Comparison of ENCODE assay signal across 20 cellular contexts in the genomic region with DNA sequence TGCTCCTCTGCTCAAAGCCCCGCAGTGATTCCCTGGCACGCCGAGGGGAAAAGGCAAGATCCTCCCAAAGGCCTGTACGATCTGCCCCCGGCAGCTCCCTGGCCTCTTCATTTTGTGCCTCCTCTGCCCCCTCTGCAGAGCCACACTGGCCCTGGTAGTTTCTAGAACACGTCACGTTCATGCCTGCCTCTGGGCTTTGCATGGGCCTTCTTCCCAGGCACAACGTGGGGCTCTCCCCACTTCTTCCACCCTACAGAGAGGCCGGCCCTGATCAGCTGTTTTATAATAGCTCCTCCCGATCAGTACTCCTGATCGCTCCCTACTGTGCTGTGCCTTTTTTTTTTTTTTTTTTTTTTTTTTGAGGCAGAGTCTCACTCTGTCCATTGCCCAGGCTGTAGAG.
DNase-seq lines count a peak whose midpoint lies in the region; ATAC-seq, FAIRE-seq and TF ChIP-seq lines count a peak whose summit lies in the region.
"Had no signal": no experiment of that assay in that cellular context is flagged by ENCODE, and none has a peak within 500 bp of the region (broad histone marks: within the 10 kb centered on the region; RNA-seq: fewer than 3 reads in every experiment).

No MANE protein-coding gene starts in this region.

- H3K9me3 Mint-ChIP-seq in activated CD4-positive, alpha-beta T cell treated with anti-CD3 and anti-CD28 coated beads, Interleukin-2, amount 10 ng/mL, durations not matched to agents 7 days and 5 days: no peaks in the 10 kb centered on the region
- no peaks in the 10 kb centered on the region for H3K9me3 Mint-ChIP-seq in Calu3 (ENCODE audit: low read depth, unreplicated experiment)
- H3K9me3 Mint-ChIP-seq in central memory CD8-positive, alpha-beta T cell: no peaks in the 10 kb centered on the region
- H3K9me3 Mint-ChIP-seq: stimulated activated naive CD8-positive, alpha-beta T cell treated with anti-CD3 and anti-CD28 coated beads, Interleukin-15, amount 100 ng/mL, for 72 hours had no signal

- no peaks in the 10 kb centered on the region for H3K27me3 Mint-ChIP-seq in activated CD4-positive, alpha-beta T cell treated with anti-CD3 and anti-CD28 coated beads, Interleukin-2, amount 10 ng/mL, durations not matched to agents 7 days and 5 days
- no peaks in the 10 kb centered on the region for H3K27me3 Mint-ChIP-seq in Calu3 (ENCODE audit: unreplicated experiment)
- no peaks in the 10 kb centered on the region for H3K27me3 Mint-ChIP-seq in central memory CD8-positive, alpha-beta T cell
- H3K27me3 Mint-ChIP-seq: stimulated activated naive CD8-positive, alpha-beta T cell treated with anti-CD3 and anti-CD28 coated beads, Interleukin-15, amount 100 ng/mL, for 72 hours had no signal

- no peaks in the 10 kb centered on the region for H3K36me3 ChIP-seq in ascending aorta
- H3K36me3 ChIP-seq: BLaER1, heart right ventricle, upper lobe of right lung had no signal

- H3K4me3 ChIP-seq in ascending aorta: no peak overlapping the region
- H3K4me3 ChIP-seq: A549, BLaER1, coronary artery, GM12878, heart right ventricle, upper lobe of right lung had no signal

- no peak for DNase-seq in activated CD4-positive, alpha-beta T cell treated with anti-CD3 and anti-CD28 coated beads, Interleukin-2, amount 10 ng/mL, durations not matched to agents 7 days and 5 days
- DNase-seq in activated CD4-positive, alpha-beta T cell treated with anti-CD3 and anti-CD28 coated beads for 4 hours: no peak
- DNase-seq in Calu3: no peak
- DNase-seq in central memory CD8-positive, alpha-beta T cell (ENCODE audit: low spot score in 2 of 2): no peak
- peak; percentile 16 for DNase-seq in posterior vena cava (ENCODE audit: low spot score)
- no peak for DNase-seq in ascending aorta (ENCODE audit: low spot score in 2 of 2)
- no peak for DNase-seq in stimulated activated naive CD4-positive, alpha-beta T cell (lab: John Stamatoyannopoulos, UW)
- no peak for DNase-seq in urothelium cell line (ENCODE audit: low spot score)
- DNase-seq: H7; heart right ventricle; NCI-H524; stimulated activated CD4-positive, alpha-beta T cell treated with anti-CD3 and anti-CD28 coated beads, Interleukin-1b, Interleukin-23, amount 100 ng/mL, for 48 hours; stimulated activated naive CD8-positive, alpha-beta T cell treated with anti-CD3 and anti-CD28 coated beads, Interleukin-15, amount 100 ng/mL, for 72 hours; upper lobe of right lung had no signal

- H3K27ac Mint-ChIP-seq in activated CD4-positive, alpha-beta T cell treated with anti-CD3 and anti-CD28 coated beads, Interleukin-2, amount 10 ng/mL, durations not matched to agents 7 days and 5 days: peak overlapping the region; percentile 82
- H3K27ac Mint-ChIP-seq in Calu3 (ENCODE audit: unreplicated experiment): peak overlapping the region; percentile 28
- H3K27ac Mint-ChIP-seq in central memory CD8-positive, alpha-beta T cell (ENCODE audit: low read depth): peak overlapping the region; percentile 85

- peak overlapping the region; percentile 42 for H3K4me3 Mint-ChIP-seq in activated CD4-positive, alpha-beta T cell treated with anti-CD3 and anti-CD28 coated beads, Interleukin-2, amount 10 ng/mL, durations not matched to agents 7 days and 5 days
- no peak overlapping the region for H3K4me3 Mint-ChIP-seq in Calu3 (ENCODE audit: low read depth, unreplicated experiment)
- H3K4me3 Mint-ChIP-seq in central memory CD8-positive, alpha-beta T cell: peak overlapping the region; percentile 58

- BruUV-seq in Calu3 (replicated peaks; lab: Mats Ljungman, UMichigan): no TSS peak

- no peak for FAIRE-seq in urothelium cell line (lab: Jason Lieb, UNC)
- FAIRE-seq: A549, endothelial cell of umbilical vein, GM12878 had no signal

- H3K9me3 ChIP-seq in ascending aorta: no peaks in the 10 kb centered on the region
- H3K9me3 ChIP-seq: A549, BLaER1, heart right ventricle, upper lobe of right lung had no signal

- no peak for ATAC-seq in central memory CD8-positive, alpha-beta T cell (replicated peaks; ENCODE audit: extremely low read depth, poor library complexity, severe bottlenecking)
- ATAC-seq: A549; heart right ventricle; stimulated activated naive CD8-positive, alpha-beta T cell treated with anti-CD3 and anti-CD28 coated beads, Interleukin-15, amount 100 ng/mL, for 72 hours; upper lobe of right lung had no signal

- H3K4me1 ChIP-seq in ascending aorta: peaks cover 2 to 10% of the 10 kb centered on the region in 2 donors

- intact Hi-C loops in Calu3 (cut with micrococcal nuclease; ENCODE audit: unreplicated experiment): no loop called here
- intact Hi-C loops in posterior vena cava (cut with DNase I): no loop called here
- intact Hi-C loops in ascending aorta (cut with DNase I): no loop called here

- no peaks in the 10 kb centered on the region for H3K27me3 ChIP-seq in ascending aorta
- H3K27me3 ChIP-seq: BLaER1, heart right ventricle, upper lobe of right lung had no signal

- H3K36me3 Mint-ChIP-seq in activated CD4-positive, alpha-beta T cell treated with anti-CD3 and anti-CD28 coated beads, Interleukin-2, amount 10 ng/mL, durations not matched to agents 7 days and 5 days (ENCODE audit: low read depth): peaks cover 64% of the 10 kb centered on the region
- peaks cover 6% of the 10 kb centered on the region for H3K36me3 Mint-ChIP-seq in Calu3 (ENCODE audit: insufficient read depth, unreplicated experiment)
- H3K36me3 Mint-ChIP-seq in central memory CD8-positive, alpha-beta T cell (ENCODE audit: insufficient read depth): peaks cover 21% of the 10 kb centered on the region

- POLR2A ChIA-PET in activated CD4-positive, alpha-beta T cell treated with anti-CD3 and anti-CD28 coated beads, Interleukin-2, amount 10 ng/mL, durations not matched to agents 7 days and 5 days (lab: Charles Lee): interaction anchor here (0.8 kb wide), 1 partner anchor 49 kb away, joined by 3 read pairs; no protein-coding TSS in a partner anchor

- CTCF ChIA-PET in activated CD4-positive, alpha-beta T cell treated with anti-CD3 and anti-CD28 coated beads, Interleukin-2, amount 10 ng/mL, durations not matched to agents 7 days and 5 days (lab: Charles Lee): interaction anchor here (0.6 to 5.0 kb wide), 8 partner anchors 19 to 363 kb away, joined by 3 to 22 read pairs (median 4); no protein-coding TSS in a partner anchor
- CTCF ChIA-PET in Calu3 (lab: Charles Lee): interaction anchor here (0.6 to 2.1 kb wide), 3 partner anchors 34 to 132 kb away, joined by 5 to 8 read pairs (median 5); no protein-coding TSS in a partner anchor

- H3K27ac ChIP-seq in ascending aorta: no peak overlapping the region
- H3K27ac ChIP-seq: BLaER1, coronary artery, heart right ventricle, parathyroid adenoma, upper lobe of right lung had no signal

- TF ChIP-seq CTCF in Calu3 (IDR thresholded peaks at IDR 0.05; ENCODE audit: unreplicated experiment) (no peak), ascending aorta (IDR thresholded peaks at IDR 0.05) (no peak)

- H3K4me1 Mint-ChIP-seq in activated CD4-positive, alpha-beta T cell treated with anti-CD3 and anti-CD28 coated beads, Interleukin-2, amount 10 ng/mL, durations not matched to agents 7 days and 5 days: peaks cover 88% of the 10 kb centered on the region
- peaks cover 86% of the 10 kb centered on the region for H3K4me1 Mint-ChIP-seq in Calu3 (ENCODE audit: low read depth, unreplicated experiment)
- peaks cover 71% of the 10 kb centered on the region for H3K4me1 Mint-ChIP-seq in central memory CD8-positive, alpha-beta T cell

Comparison
In these comparisons a context has a peak if more than half of its experiments do, and no peak if none do; other contexts are left out.
1. H3K27ac Mint-ChIP-seq: peak in every context shown above with its lines; median percentile 85 in central memory CD8-positive, alpha-beta T cell; 82 in activated CD4-positive, alpha-beta T cell treated with anti-CD3 and anti-CD28 coated beads, Interleukin-2, amount 10 ng/mL, durations not matched to agents 7 days and 5 days; 28 in Calu3.